Comparison of ENCODE assay signal across 1 cellular context in genomic region chr10:83492004-83492403, GRCh38.
TF ChIP-seq lines count a peak whose summit lies in the region.

No MANE protein-coding gene starts in this region.

TF ChIP-seq in HepG2, 621 proteins besides CTCF, POLR2A, EP300 and RAD21 (continued from another document):
- TF ChIP-seq ARID5B (CRISPR knock-in tag; IDR thresholded peaks at IDR 0.05) (no peak), ZNF276 (CRISPR knock-in tag; IDR thresholded peaks at IDR 0.05; ENCODE audit: low read depth) (no peak), ZNF33B (CRISPR knock-in tag; IDR thresholded peaks at IDR 0.05) (no peak), SAP130 (CRISPR knock-in tag; IDR thresholded peaks at IDR 0.05; ENCODE audit: low read depth) (no peak), HOXD1 (CRISPR knock-in tag; IDR thresholded peaks at IDR 0.05) (no peak), ISL2 (CRISPR knock-in tag; IDR thresholded peaks at IDR 0.05) (no peak), ZIK1 (CRISPR knock-in tag; IDR thresholded peaks at IDR 0.05; ENCODE audit: borderline replicate concordance, low read depth) (no peak), PLRG1 (conservative IDR thresholded peaks at IDR 0.05) (no peak), SMARCE1 (IDR thresholded peaks at IDR 0.05; ENCODE audit: borderline replicate concordance) (no peak), UBTF (CRISPR knock-in tag; IDR thresholded peaks at IDR 0.05) (no peak), CREBL2 (CRISPR knock-in tag; IDR thresholded peaks at IDR 0.05; ENCODE audit: borderline replicate concordance) (no peak), BORCS8-MEF2B (CRISPR knock-in tag; IDR thresholded peaks at IDR 0.05) (no peak)
